In the genomic region with DNA sequence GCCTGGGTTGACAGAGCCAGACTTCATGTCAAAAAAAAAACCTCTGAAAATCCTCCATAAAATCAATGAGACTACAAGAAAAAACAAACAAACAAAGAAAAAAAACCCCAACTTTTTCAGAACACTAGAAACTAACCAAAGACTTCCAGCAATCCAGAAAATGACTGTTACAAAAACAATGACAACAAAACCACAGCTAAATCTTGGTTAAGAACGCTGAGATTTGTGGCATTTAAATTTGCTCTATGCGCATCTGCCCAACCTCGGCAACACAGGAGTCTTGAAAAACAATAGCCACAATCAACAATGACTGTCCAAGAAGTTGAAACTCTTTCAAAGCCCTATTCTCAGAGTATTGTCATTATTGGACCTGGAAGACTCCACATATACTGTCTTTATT, we compare ENCODE assay signal across 1 cellular context.
TF ChIP-seq lines count a peak whose summit lies in the region.

No MANE protein-coding gene starts in this region.

TF ChIP-seq in GM12878, 131 proteins besides CTCF, POLR2A, EP300 and RAD21 (continued from another document):
- TF ChIP-seq MYB (IDR thresholded peaks at IDR 0.05; ENCODE audit: borderline replicate concordance, low read depth, low read length): no peak
